ENCODE assay signal across 1 cellular context in genomic region chr7:99558306-99559275, GRCh38.
TF ChIP-seq lines count a peak whose summit lies in the region.

Gene ZNF655, plus strand, starts transcription at chr7:99558642. Its CDS starts 1,918 bp downstream, at chr7:99560560.

TF ChIP-seq in Ishikawa, 13 proteins besides CTCF, POLR2A, EP300 and RAD21 (continued from another document):
- TF ChIP-seq TCF12 (IDR thresholded peaks at IDR 0.05; ENCODE audit: low read depth) (peak; percentile 51), MAX (IDR thresholded peaks at IDR 0.05) (peak; percentile 61; the same call in 1 of the 2 replicates), NFIC (IDR thresholded peaks at IDR 0.05) (no peak)
